1 cellular context compared by ENCODE assay signal in genomic region chr2:85354286-85355072, GRCh38.
TF ChIP-seq lines count a peak whose summit lies in the region.

Gene ELMOD3, plus strand, starts transcription at chr2:85354769. Its CDS starts 2,430 bp downstream, at chr2:85357199.
Gene RETSAT, minus strand, starts transcription at chr2:85354528. Its CDS starts 21 bp downstream, at chr2:85354507.

TF ChIP-seq in A549, 52 proteins besides CTCF, POLR2A, EP300 and RAD21 (continued from another document):
- TF ChIP-seq REST (IDR thresholded peaks at IDR 0.05) (peak; percentile 36; the same call in 1 of the 2 replicates), ZNF302 (CRISPR knock-in tag; IDR thresholded peaks at IDR 0.05) (no peak), CBX2 (IDR thresholded peaks at IDR 0.05; ENCODE audit: borderline replicate concordance, low read depth) (no peak), CBX8 (IDR thresholded peaks at IDR 0.05) (no peak), ZC3H11A (IDR thresholded peaks at IDR 0.05) (no peak), HEYL (CRISPR knock-in tag; IDR thresholded peaks at IDR 0.05) (no peak), KDM1A (IDR thresholded peaks at IDR 0.05; ENCODE audit: low read depth) (no peak), MYC (IDR thresholded peaks at IDR 0.05; ENCODE audit: borderline replicate concordance, low read length) (no peak), HES2 (IDR thresholded peaks at IDR 0.05) (no peak), MAFK (IDR thresholded peaks at IDR 0.05; ENCODE audit: partially characterized antibody) (no peak), SREBF2 (IDR thresholded peaks at IDR 0.05) (no peak), ESRRA (IDR thresholded peaks at IDR 0.05; ENCODE audit: borderline replicate concordance, low read length) (no peak), ELK1 (IDR thresholded peaks at IDR 0.05; ENCODE audit: low read depth, low read length) (no peak), USF2 (IDR thresholded peaks at IDR 0.05) (no peak), EHF (CRISPR knock-in tag; IDR thresholded peaks at IDR 0.05) (no peak), SMC3 (IDR thresholded peaks at IDR 0.05) (no peak), HMGXB4 (CRISPR knock-in tag; IDR thresholded peaks at IDR 0.05; ENCODE audit: borderline replicate concordance) (no peak), JUN (IDR thresholded peaks at IDR 0.05) (peak; percentile 52 to 89; a peak in 3 of 5 replicates), BHLHE40 (IDR thresholded peaks at IDR 0.05; ENCODE audit: low read depth, low read length) (no peak), HOXB5 (CRISPR knock-in tag; IDR thresholded peaks at IDR 0.05) (no peak), RFX5 (IDR thresholded peaks at IDR 0.05) (no peak), NR3C1 (IDR thresholded peaks at IDR 0.05) (no peak), MAX (IDR thresholded peaks at IDR 0.05) (peak; percentile 47; the same call in 1 of the 2 replicates), FOSL2 (IDR thresholded peaks at IDR 0.05) (no peak), FOSL2 (CRISPR knock-in tag; IDR thresholded peaks at IDR 0.05) (no peak), TP53 (CRISPR knock-in tag; IDR thresholded peaks at IDR 0.05) (no peak), FOSB (CRISPR knock-in tag; IDR thresholded peaks at IDR 0.05) (no peak), NFE2L2 (conservative IDR thresholded peaks at IDR 0.05; ENCODE audit: low read length) (no peak), ATOH8 (CRISPR knock-in tag; IDR thresholded peaks at IDR 0.05; ENCODE audit: low read depth) (no peak), HOXA7 (CRISPR knock-in tag; IDR thresholded peaks at IDR 0.05) (no peak), E2F6 (IDR thresholded peaks at IDR 0.05; ENCODE audit: borderline replicate concordance, low read depth) (peak; percentile 34; the same call in 1 of the 2 replicates), CHD2 (IDR thresholded peaks at IDR 0.05; ENCODE audit: low read length, partially characterized antibody) (no peak), CEBPB (IDR thresholded peaks at IDR 0.05) (no peak), GATA3 (IDR thresholded peaks at IDR 0.05; ENCODE audit: borderline replicate concordance) (no peak), PBX3 (IDR thresholded peaks at IDR 0.05) (no peak), PHF8 (IDR thresholded peaks at IDR 0.05; ENCODE audit: borderline replicate concordance, low read depth) (peak; percentile 99), CHD4 (IDR thresholded peaks at IDR 0.05; ENCODE audit: borderline replicate concordance) (no peak), KDM5A (IDR thresholded peaks at IDR 0.05) (no peak)
